ENCODE assay signal across 15 cellular contexts in the genomic region with DNA sequence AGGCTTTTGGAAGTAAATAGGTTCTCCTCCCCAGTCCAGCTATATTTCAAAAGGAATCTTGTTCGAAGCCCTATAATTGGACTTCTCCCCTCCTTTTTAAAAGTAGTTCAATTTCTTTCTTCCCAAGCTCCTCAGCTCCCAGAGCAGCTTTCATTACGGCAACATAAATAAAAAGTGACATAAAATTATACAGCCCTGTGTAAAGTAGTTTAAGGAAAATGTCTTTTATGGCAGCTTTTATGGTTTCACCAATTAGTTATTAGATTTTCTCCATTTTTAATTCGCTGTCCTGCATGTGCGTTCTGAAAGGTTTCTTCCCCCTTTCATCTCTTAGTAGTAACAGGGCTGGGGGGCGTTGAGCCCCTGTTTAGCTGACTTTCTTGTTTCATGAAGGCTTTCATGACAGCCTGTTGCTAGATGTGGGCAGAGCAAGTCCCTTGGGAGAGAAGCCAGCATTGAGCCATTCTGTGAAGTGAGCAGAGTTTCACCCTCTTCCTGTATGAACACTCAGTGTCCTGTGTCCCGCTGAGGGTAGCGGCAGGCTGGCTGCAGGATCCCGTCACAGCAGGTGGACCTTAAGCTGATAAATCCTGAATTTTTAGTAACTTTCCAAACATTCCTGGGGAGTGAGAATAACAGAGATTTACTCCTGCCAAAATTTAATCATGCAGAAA.
A peak's percentile ranks its signal among the peaks of the same experiment; 100 is the strongest.
DNase-seq lines count a peak whose midpoint lies in the region; ATAC-seq, FAIRE-seq and TF ChIP-seq lines count a peak whose summit lies in the region.
"Had no signal": no experiment of that assay in that cellular context is flagged by ENCODE, and none has a peak within 500 bp of the region (broad histone marks: within the 10 kb centered on the region; RNA-seq: fewer than 3 reads in every experiment).

No MANE protein-coding gene starts in this region.

- no peaks in the 10 kb centered on the region for H3K9me3 Mint-ChIP-seq in dendritic cell treated with granulocyte-macrophage colony-stimulating factor and Interleukin-4, amounts not matched to agents 40 ng/mL and 50 ng/mL, for 4 days
- H3K9me3 Mint-ChIP-seq: activated naive CD4-positive, alpha-beta T cell treated with anti-CD3 and anti-CD28 coated beads, Interleukin-2, amount 50 U/mL, for 24 hours; neural crest cell had no signal

- H3K9me3 ChIP-seq in AG04450 (ENCODE audit: control insufficient read depth, insufficient read depth, low read length) (peaks cover under 1% of the 10 kb centered on the region), MG63 (no peaks in the 10 kb centered on the region)
- H3K9me3 ChIP-seq: HAP-1 had no signal

- H3K27me3 ChIP-seq in AG04450 (ENCODE audit: control insufficient read depth, insufficient read depth, low read length) (no peaks in the 10 kb centered on the region), MG63 (no peaks in the 10 kb centered on the region)

- no peaks in the 10 kb centered on the region for H3K36me3 ChIP-seq in MG63
- H3K36me3 ChIP-seq: HAP-1 had no signal

- peak overlapping the region; percentile 27 for H3K4me3 ChIP-seq in AG04450 (ENCODE audit: low read depth, low read length)
- no peak overlapping the region for H3K4me3 ChIP-seq in MG63
- H3K4me3 ChIP-seq: HAP-1 had no signal

- H3K4me3 Mint-ChIP-seq in dendritic cell treated with granulocyte-macrophage colony-stimulating factor and Interleukin-4, amounts not matched to agents 40 ng/mL and 50 ng/mL, for 4 days, result peak overlapping the region; percentile 33
- H3K4me3 Mint-ChIP-seq: activated naive CD4-positive, alpha-beta T cell treated with anti-CD3 and anti-CD28 coated beads, Interleukin-2, amount 50 U/mL, for 24 hours; neural crest cell had no signal

- DNase-seq in AG04450 (ENCODE audit: low read depth, low spot score) (no peak), MG63 (peak; percentile 90), omental fat pad (ENCODE audit: low spot score) (no peak), NCI-H1694 (lab: John Stamatoyannopoulos, UW) (no peak), D721Med (ENCODE audit: insufficient read length, low spot score) (no peak), NCI-H187 (lab: John Stamatoyannopoulos, UW) (no peak)
- no peak for DNase-seq in effector CD4-positive, alpha-beta T cell
- DNase-seq: foreskin melanocyte, NCI-H1048, trophoblast cell had no signal

- H3K4me1 Mint-ChIP-seq in dendritic cell treated with granulocyte-macrophage colony-stimulating factor and Interleukin-4, amounts not matched to agents 40 ng/mL and 50 ng/mL, for 4 days (ENCODE audit: low read depth), result peaks cover 8% of the 10 kb centered on the region
- H3K4me1 Mint-ChIP-seq: activated naive CD4-positive, alpha-beta T cell treated with anti-CD3 and anti-CD28 coated beads, Interleukin-2, amount 50 U/mL, for 24 hours; neural crest cell had no signal

- no peak for TF ChIP-seq CTCF in AG04450 (IDR thresholded peaks at IDR 0.05; ENCODE audit: low read depth, low read length)
- TF ChIP-seq CTCF in omental fat pad (IDR thresholded peaks at IDR 0.05), result no peak
- TF ChIP-seq CTCF in D721Med (IDR thresholded peaks at IDR 0.05; ENCODE audit: insufficient read depth, missing control alignments), result no peak

- H3K27ac ChIP-seq in AG04450 (ENCODE audit: low read depth, low read length), result peak overlapping the region; percentile 13

- no peak overlapping the region for H3K27ac Mint-ChIP-seq in dendritic cell treated with granulocyte-macrophage colony-stimulating factor and Interleukin-4, amounts not matched to agents 40 ng/mL and 50 ng/mL, for 4 days
- H3K27ac Mint-ChIP-seq: activated naive CD4-positive, alpha-beta T cell treated with anti-CD3 and anti-CD28 coated beads, Interleukin-2, amount 50 U/mL, for 24 hours had no signal

- POLR2A ChIA-PET in AG04450 (lab: Yijun Ruan, JAX), result no interaction called here

- no peaks in the 10 kb centered on the region for H3K36me3 Mint-ChIP-seq in dendritic cell treated with granulocyte-macrophage colony-stimulating factor and Interleukin-4, amounts not matched to agents 40 ng/mL and 50 ng/mL, for 4 days (ENCODE audit: low read depth)
- H3K36me3 Mint-ChIP-seq: activated naive CD4-positive, alpha-beta T cell treated with anti-CD3 and anti-CD28 coated beads, Interleukin-2, amount 50 U/mL, for 24 hours had no signal

- CTCF ChIA-PET in AG04450 (lab: Charles Lee), result interaction anchor here (0.8 to 2.1 kb wide), 3 partner anchors 21 to 49 kb away, joined by 3 to 5 read pairs (median 5); no protein-coding TSS in a partner anchor

- ATAC-seq in omental fat pad (ENCODE audit: low FRiP score), result peak; percentile 39

- peaks cover 1% of the 10 kb centered on the region for H3K27me3 Mint-ChIP-seq in dendritic cell treated with granulocyte-macrophage colony-stimulating factor and Interleukin-4, amounts not matched to agents 40 ng/mL and 50 ng/mL, for 4 days

- intact Hi-C loops in dendritic cell treated with granulocyte-macrophage colony-stimulating factor and Interleukin-4, amounts not matched to agents 40 ng/mL and 50 ng/mL, for 4 days (cut with micrococcal nuclease), result no loop called here

- no peak for FAIRE-seq in D721Med (lab: Jason Lieb, UNC)
- FAIRE-seq: islet of Langerhans had no signal
